In the genomic region with DNA sequence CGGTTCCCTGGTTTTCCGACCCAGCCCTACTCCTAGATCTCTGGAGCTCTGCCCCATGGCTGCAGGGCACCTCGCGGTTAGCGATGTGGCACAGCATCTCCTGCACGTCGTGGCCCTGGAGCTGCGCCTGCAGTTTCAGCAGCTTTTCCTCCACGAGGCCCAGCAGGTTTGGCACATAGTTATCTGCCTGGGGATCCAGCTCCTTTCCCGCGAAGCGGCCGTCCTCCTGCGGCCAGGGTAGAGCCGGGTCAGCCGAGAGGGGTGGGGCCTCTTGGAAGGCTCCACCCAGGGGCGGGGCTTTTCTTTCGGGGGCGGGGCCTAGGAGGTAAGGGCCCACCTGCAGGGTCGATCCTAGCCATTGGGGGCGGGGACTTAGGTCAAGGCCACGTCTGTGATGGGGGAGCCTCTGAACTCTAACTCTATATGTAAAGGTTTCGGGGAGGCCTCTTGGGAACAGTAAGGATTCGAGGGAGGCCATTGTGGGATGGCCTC, we compare ENCODE assay signal across 10 cellular contexts. TPM values are rescaled to one million over a fixed set of nuclear protein-coding genes. Genes with fewer than 3 reads are reported as not detected.
DNase-seq lines count a peak whose midpoint lies in the region; ATAC-seq lines count a peak whose summit lies in the region.
"Had no signal": no experiment of that assay in that cellular context is flagged by ENCODE, and none has a peak within 500 bp of the region (broad histone marks: within the 10 kb centered on the region; RNA-seq: fewer than 3 reads in every experiment).

No MANE protein-coding gene starts in this region.

- H3K4me3 Mint-ChIP-seq in activated T-helper 17 cell treated with anti-CD3 and anti-CD28 coated beads, Interleukin-2, amount 50 U/mL, for 72 hours: peak overlapping the region; percentile 79

- peak; percentile 64 for ATAC-seq in activated T-helper 17 cell treated with anti-CD3 and anti-CD28 coated beads, Interleukin-2, amount 50 U/mL, for 72 hours (replicated peaks)

- H3K9me3 Mint-ChIP-seq in activated T-helper 17 cell treated with anti-CD3 and anti-CD28 coated beads, Interleukin-2, amount 50 U/mL, for 72 hours: no peaks in the 10 kb centered on the region

- peaks cover 45% of the 10 kb centered on the region for H3K27me3 Mint-ChIP-seq in activated T-helper 17 cell treated with anti-CD3 and anti-CD28 coated beads, Interleukin-2, amount 50 U/mL, for 72 hours

- H3K4me1 Mint-ChIP-seq in activated T-helper 17 cell treated with anti-CD3 and anti-CD28 coated beads, Interleukin-2, amount 50 U/mL, for 72 hours: peaks cover 11% of the 10 kb centered on the region

- peak overlapping the region; percentile 35 for H3K4me3 ChIP-seq in iPS-11a (ENCODE audit: low read depth, low read length)

- no peak overlapping the region for H3K27ac Mint-ChIP-seq in activated T-helper 17 cell treated with anti-CD3 and anti-CD28 coated beads, Interleukin-2, amount 50 U/mL, for 72 hours

- peak; percentile 25 for DNase-seq in NCI-H82 (lab: John Stamatoyannopoulos, UW)
- DNase-seq in NCI-H82 treated with DMSO at 0.1 percent for 48 hours (lab: John Stamatoyannopoulos, UW; ENCODE audit: unreplicated experiment): no peak
- DNase-seq in HuH-7.5 (ENCODE audit: low spot score): peak; percentile 72
- DNase-seq in stimulated activated CD4-positive, alpha-beta T cell treated with anti-CD3 and anti-CD28 coated beads, Interleukin-4, amount 100 ng/mL, for 4 hours: peak; percentile 23 to 34
- no peak for DNase-seq in cerebellar cortex (ENCODE audit: low spot score)
- DNase-seq in SW480 (ENCODE audit: low spot score): no peak

- H3K36me3 Mint-ChIP-seq in activated T-helper 17 cell treated with anti-CD3 and anti-CD28 coated beads, Interleukin-2, amount 50 U/mL, for 72 hours (ENCODE audit: low read depth): peaks cover 4% of the 10 kb centered on the region

RNA-seq across cellular contexts. Expression of a gene that starts 2.5 kb away (rescaled TPM):
- under 1 TPM in 1 of 2 donors, not detected in 1; 0.50 TPM for total RNA-seq in activated T-helper 17 cell treated with anti-CD3 and anti-CD28 coated beads, Interleukin-2, amount 50 U/mL, for 72 hours
- total RNA-seq: mononuclear cell; T-helper 1 cell treated with Interleukin-12 subunit alpha and Interleukin-12 subunit beta and Interleukin-4 antibody, amounts not matched to agents 30 ng/mL and 1 ng/mL, for 36 hours had no signal

RNA-seq across cellular contexts. Expression of a gene that starts 13.3 kb away (rescaled TPM):
- total RNA-seq in activated T-helper 17 cell treated with anti-CD3 and anti-CD28 coated beads, Interleukin-2, amount 50 U/mL, for 72 hours: under 1 TPM; 0.15 to 0.42 TPM
- total RNA-seq: mononuclear cell; T-helper 1 cell treated with Interleukin-12 subunit alpha and Interleukin-12 subunit beta and Interleukin-4 antibody, amounts not matched to agents 30 ng/mL and 1 ng/mL, for 36 hours had no signal

RNA-seq across cellular contexts. Expression of a gene that starts 13.8 kb away (rescaled TPM):
- total RNA-seq in activated T-helper 17 cell treated with anti-CD3 and anti-CD28 coated beads, Interleukin-2, amount 50 U/mL, for 72 hours: 100 to 1,000 TPM; 281 to 300 TPM

RNA-seq across cellular contexts. Expression of a gene that starts 37.5 kb away (rescaled TPM):
- 10 to 100 TPM in 1 of 2 donors, 1 to 10 TPM in 1; 6.7 to 22.6 TPM for total RNA-seq in activated T-helper 17 cell treated with anti-CD3 and anti-CD28 coated beads, Interleukin-2, amount 50 U/mL, for 72 hours

RNA-seq across cellular contexts. Expression of a gene that starts 47.2 kb away (rescaled TPM):
- total RNA-seq in activated T-helper 17 cell treated with anti-CD3 and anti-CD28 coated beads, Interleukin-2, amount 50 U/mL, for 72 hours: 1 to 10 TPM; 1.5 to 2.4 TPM

Comparison
In these comparisons a context has a peak if more than half of its experiments do, and no peak if none do; other contexts are left out.
1. DNase-seq: peak in NCI-H82 (single experiment), HuH-7.5 (single experiment) and stimulated activated CD4-positive, alpha-beta T cell treated with anti-CD3 and anti-CD28 coated beads, Interleukin-4, amount 100 ng/mL, for 4 hours (2 of 2); none in NCI-H82 treated with DMSO at 0.1 percent for 48 hours (single experiment), cerebellar cortex (single experiment) and SW480 (single experiment).